Comparison of ENCODE assay signal across 1 cellular context in genomic region chr16:70724146-70725023, GRCh38.
TF ChIP-seq lines count a peak whose summit lies in the region.

No MANE protein-coding gene starts in this region.

TF ChIP-seq in HepG2, 621 proteins besides CTCF, POLR2A, EP300 and RAD21 (continued from another document and continues in another):
- TF ChIP-seq ZNF629 (CRISPR knock-in tag; conservative IDR thresholded peaks at IDR 0.05) (0 out of 2 replicates have a peak, but pooled peaks have one; percentile 4), IRF2 (CRISPR knock-in tag; IDR thresholded peaks at IDR 0.05) (peak; percentile 32), WIZ (CRISPR knock-in tag; IDR thresholded peaks at IDR 0.05) (no peak), YEATS4 (CRISPR knock-in tag; IDR thresholded peaks at IDR 0.05; ENCODE audit: borderline replicate concordance) (peak; percentile 10; the same call in 1 of the 2 replicates), MNT (IDR thresholded peaks at IDR 0.05) (no peak), REL (CRISPR knock-in tag; conservative IDR thresholded peaks at IDR 0.05) (peak; percentile 78; the same call in 1 of the 2 replicates), ZNF580 (CRISPR knock-in tag; IDR thresholded peaks at IDR 0.05; ENCODE audit: borderline replicate concordance, low read depth) (peak; percentile 79; the same call in 1 of the 2 replicates), ZBTB49 (CRISPR knock-in tag; IDR thresholded peaks at IDR 0.05; ENCODE audit: borderline replicate concordance) (no peak; the same call in 1 of the 2 replicates), PHF21A (CRISPR knock-in tag; IDR thresholded peaks at IDR 0.05) (no peak; the same call in none of the 2 replicates), HHEX (CRISPR knock-in tag; IDR thresholded peaks at IDR 0.05) (no peak; the same call in 1 of the 2 replicates), POGZ (CRISPR knock-in tag; IDR thresholded peaks at IDR 0.05) (peak; percentile 28; the same call in 1 of the 2 replicates), NR2F6 (IDR thresholded peaks at IDR 0.05) (peak; percentile 47), NR2F6 (CRISPR knock-in tag; IDR thresholded peaks at IDR 0.05) (peak; percentile 71), SRSF4 (IDR thresholded peaks at IDR 0.05; ENCODE audit: low read depth, low read length, poor library complexity, severe bottlenecking) (no peak), ATAD3A (CRISPR knock-in tag; IDR thresholded peaks at IDR 0.05) (no peak), CCDC6 (CRISPR knock-in tag; IDR thresholded peaks at IDR 0.05) (peak; percentile 86; the same call in 1 of the 2 replicates), ZNF883 (CRISPR knock-in tag; IDR thresholded peaks at IDR 0.05; ENCODE audit: not compliant biosample characterization) (no peak), IRF1 (CRISPR knock-in tag; IDR thresholded peaks at IDR 0.05; ENCODE audit: low read depth) (no peak), ERF (CRISPR knock-in tag; IDR thresholded peaks at IDR 0.05) (no peak), ZIK1 (CRISPR knock-in tag; IDR thresholded peaks at IDR 0.05; ENCODE audit: borderline replicate concordance, low read depth) (no peak; the same call in 1 of the 2 replicates), ZNF484 (CRISPR knock-in tag; IDR thresholded peaks at IDR 0.05; ENCODE audit: borderline replicate concordance, low read depth) (no peak), SP140L (CRISPR knock-in tag; IDR thresholded peaks at IDR 0.05; ENCODE audit: borderline replicate concordance) (no peak; the same call in 1 of the 2 replicates), ZNF460 (CRISPR knock-in tag; IDR thresholded peaks at IDR 0.05; ENCODE audit: borderline replicate concordance) (no peak; the same call in 1 of the 2 replicates), MTF1 (CRISPR knock-in tag; IDR thresholded peaks at IDR 0.05) (no peak), GATA4 (IDR thresholded peaks at IDR 0.05; ENCODE audit: borderline replicate concordance, low read depth) (0 out of 2 replicates have a peak, but pooled peaks have one; percentile 61), CCAR2 (optimal IDR thresholded peaks at IDR 0.05; ENCODE audit: low read depth, low read length) (peak; percentile 56), TIGD3 (CRISPR knock-in tag; IDR thresholded peaks at IDR 0.05; ENCODE audit: borderline replicate concordance) (0 out of 2 replicates have a peak, but pooled peaks have one; percentile 80), ATF1 (CRISPR knock-in tag; IDR thresholded peaks at IDR 0.05) (no peak), ZNF720 (CRISPR knock-in tag; IDR thresholded peaks at IDR 0.05) (no peak), ZNF704 (CRISPR knock-in tag; IDR thresholded peaks at IDR 0.05; ENCODE audit: borderline replicate concordance) (peak; percentile 58; the same call in 1 of the 2 replicates), KLF15 (CRISPR knock-in tag; IDR thresholded peaks at IDR 0.05; ENCODE audit: borderline replicate concordance) (peak; percentile 61; the same call in 1 of the 2 replicates), PLRG1 (conservative IDR thresholded peaks at IDR 0.05) (no peak), POLR2AphosphoS5 (IDR thresholded peaks at IDR 0.05; ENCODE audit: low read depth, low read length) (peak; percentile 85), ZNF713 (CRISPR knock-in tag; IDR thresholded peaks at IDR 0.05) (0 out of 2 replicates have a peak, but pooled peaks have one; percentile 53), NFIB (CRISPR knock-in tag; IDR thresholded peaks at IDR 0.05; ENCODE audit: borderline replicate concordance) (no peak), ZNF230 (CRISPR knock-in tag; IDR thresholded peaks at IDR 0.05) (no peak; the same call in 1 of the 2 replicates), SOX13 (IDR thresholded peaks at IDR 0.05) (peak; percentile 62), SOX13 (CRISPR knock-in tag; conservative IDR thresholded peaks at IDR 0.05 in 1 of 2, IDR thresholded peaks at IDR 0.05 in 1 of 2) (peak in 1 of 2 experiments; percentile 91; a peak in 3 of 4 replicates)
- TF ChIP-seq, protein P1, sequence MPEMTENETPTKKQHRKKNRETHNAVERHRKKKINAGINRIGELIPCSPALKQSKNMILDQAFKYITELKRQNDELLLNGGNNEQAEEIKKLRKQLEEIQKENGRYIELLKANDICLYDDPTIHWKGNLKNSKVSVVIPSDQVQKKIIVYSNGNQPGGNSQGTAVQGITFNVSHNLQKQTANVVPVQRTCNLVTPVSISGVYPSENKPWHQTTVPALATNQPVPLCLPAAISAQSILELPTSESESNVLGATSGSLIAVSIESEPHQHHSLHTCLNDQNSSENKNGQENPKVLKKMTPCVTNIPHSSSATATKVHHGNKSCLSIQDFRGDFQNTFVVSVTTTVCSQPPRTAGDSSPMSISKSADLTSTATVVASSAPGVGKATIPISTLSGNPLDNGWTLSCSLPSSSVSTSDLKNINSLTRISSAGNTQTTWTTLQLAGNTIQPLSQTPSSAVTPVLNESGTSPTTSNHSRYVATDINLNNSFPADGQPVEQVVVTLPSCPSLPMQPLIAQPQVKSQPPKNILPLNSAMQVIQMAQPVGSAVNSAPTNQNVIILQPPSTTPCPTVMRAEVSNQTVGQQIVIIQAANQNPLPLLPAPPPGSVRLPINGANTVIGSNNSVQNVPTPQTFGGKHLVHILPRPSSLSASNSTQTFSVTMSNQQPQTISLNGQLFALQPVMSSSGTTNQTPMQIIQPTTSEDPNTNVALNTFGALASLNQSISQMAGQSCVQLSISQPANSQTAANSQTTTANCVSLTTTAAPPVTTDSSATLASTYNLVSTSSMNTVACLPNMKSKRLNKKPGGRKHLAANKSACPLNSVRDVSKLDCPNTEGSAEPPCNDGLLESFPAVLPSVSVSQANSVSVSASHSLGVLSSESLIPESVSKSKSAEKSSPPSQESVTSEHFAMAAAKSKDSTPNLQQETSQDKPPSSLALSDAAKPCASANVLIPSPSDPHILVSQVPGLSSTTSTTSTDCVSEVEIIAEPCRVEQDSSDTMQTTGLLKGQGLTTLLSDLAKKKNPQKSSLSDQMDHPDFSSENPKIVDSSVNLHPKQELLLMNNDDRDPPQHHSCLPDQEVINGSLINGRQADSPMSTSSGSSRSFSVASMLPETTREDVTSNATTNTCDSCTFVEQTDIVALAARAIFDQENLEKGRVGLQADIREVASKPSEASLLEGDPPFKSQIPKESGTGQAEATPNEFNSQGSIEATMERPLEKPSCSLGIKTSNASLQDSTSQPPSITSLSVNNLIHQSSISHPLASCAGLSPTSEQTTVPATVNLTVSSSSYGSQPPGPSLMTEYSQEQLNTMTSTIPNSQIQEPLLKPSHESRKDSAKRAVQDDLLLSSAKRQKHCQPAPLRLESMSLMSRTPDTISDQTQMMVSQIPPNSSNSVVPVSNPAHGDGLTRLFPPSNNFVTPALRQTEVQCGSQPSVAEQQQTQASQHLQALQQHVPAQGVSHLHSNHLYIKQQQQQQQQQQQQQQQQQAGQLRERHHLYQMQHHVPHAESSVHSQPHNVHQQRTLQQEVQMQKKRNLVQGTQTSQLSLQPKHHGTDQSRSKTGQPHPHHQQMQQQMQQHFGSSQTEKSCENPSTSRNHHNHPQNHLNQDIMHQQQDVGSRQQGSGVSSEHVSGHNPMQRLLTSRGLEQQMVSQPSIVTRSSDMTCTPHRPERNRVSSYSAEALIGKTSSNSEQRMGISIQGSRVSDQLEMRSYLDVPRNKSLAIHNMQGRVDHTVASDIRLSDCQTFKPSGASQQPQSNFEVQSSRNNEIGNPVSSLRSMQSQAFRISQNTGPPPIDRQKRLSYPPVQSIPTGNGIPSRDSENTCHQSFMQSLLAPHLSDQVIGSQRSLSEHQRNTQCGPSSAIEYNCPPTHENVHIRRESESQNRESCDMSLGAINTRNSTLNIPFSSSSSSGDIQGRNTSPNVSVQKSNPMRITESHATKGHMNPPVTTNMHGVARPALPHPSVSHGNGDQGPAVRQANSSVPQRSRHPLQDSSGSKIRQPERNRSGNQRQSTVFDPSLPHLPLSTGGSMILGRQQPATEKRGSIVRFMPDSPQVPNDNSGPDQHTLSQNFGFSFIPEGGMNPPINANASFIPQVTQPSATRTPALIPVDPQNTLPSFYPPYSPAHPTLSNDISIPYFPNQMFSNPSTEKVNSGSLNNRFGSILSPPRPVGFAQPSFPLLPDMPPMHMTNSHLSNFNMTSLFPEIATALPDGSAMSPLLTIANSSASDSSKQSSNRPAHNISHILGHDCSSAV (CRISPR knock-in tag; IDR thresholded peaks at IDR 0.05; ENCODE audit: borderline replicate concordance): no peak
- TF ChIP-seq, protein P2, sequence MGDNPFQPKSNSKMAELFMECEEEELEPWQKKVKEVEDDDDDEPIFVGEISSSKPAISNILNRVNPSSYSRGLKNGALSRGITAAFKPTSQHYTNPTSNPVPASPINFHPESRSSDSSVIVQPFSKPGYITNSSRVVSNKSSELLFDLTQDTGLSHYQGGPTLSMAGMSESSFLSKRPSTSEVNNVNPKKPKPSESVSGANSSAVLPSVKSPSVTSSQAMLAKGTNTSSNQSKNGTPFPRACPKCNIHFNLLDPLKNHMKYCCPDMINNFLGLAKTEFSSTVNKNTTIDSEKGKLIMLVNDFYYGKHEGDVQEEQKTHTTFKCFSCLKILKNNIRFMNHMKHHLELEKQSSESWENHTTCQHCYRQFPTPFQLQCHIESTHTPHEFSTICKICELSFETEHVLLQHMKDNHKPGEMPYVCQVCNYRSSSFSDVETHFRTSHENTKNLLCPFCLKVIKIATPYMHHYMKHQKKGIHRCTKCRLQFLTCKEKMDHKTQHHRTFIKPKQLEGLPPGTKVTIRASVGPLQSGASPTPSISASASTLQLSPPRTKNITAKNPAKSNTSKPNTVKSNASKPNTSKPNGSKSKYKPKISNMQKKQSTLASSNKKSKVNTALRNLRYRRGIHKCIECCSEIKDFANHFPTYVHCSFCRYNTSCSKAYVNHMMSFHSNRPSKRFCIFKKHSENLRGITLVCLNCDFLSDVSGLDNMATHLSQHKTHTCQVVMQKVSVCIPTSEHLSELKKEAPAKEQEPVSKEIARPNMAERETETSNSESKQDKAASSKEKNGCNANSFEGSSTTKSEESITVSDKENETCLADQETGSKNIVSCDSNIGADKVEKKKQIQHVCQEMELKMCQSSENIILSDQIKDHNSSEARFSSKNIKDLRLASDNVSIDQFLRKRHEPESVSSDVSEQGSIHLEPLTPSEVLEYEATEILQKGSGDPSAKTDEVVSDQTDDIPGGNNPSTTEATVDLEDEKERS (CRISPR knock-in tag; IDR thresholded peaks at IDR 0.05): peak; percentile 46; the same call in 1 of the 2 replicates
